1 cellular context compared by ENCODE assay signal in genomic region chr12:120977531-120978295, GRCh38.
TF ChIP-seq lines count a peak whose summit lies in the region.

No MANE protein-coding gene starts in this region.

TF ChIP-seq in HepG2, 621 proteins besides CTCF, POLR2A, EP300 and RAD21:
- TF ChIP-seq ZMYM3 (CRISPR knock-in tag; IDR thresholded peaks at IDR 0.05) (peak; percentile 46; the same call in 1 of the 2 replicates), ZNF782 (CRISPR knock-in tag; IDR thresholded peaks at IDR 0.05; ENCODE audit: borderline replicate concordance) (0 out of 2 replicates have a peak, but pooled peaks have one; percentile 5), POLR2AphosphoS2 (IDR thresholded peaks at IDR 0.05; ENCODE audit: low read depth, low read length) (no peak), ZNF878 (CRISPR knock-in tag; IDR thresholded peaks at IDR 0.05) (no peak), ZNF784 (CRISPR knock-in tag; IDR thresholded peaks at IDR 0.05; ENCODE audit: borderline replicate concordance) (peak; percentile 19; the same call in 1 of the 2 replicates), E2F2 (CRISPR knock-in tag; IDR thresholded peaks at IDR 0.05; ENCODE audit: borderline replicate concordance) (no peak), SSRP1 (CRISPR knock-in tag; IDR thresholded peaks at IDR 0.05) (peak; percentile 50), ZNF138 (CRISPR knock-in tag; IDR thresholded peaks at IDR 0.05; ENCODE audit: low read depth) (0 out of 2 replicates have a peak, but pooled peaks have one; percentile 51), ZBED4 (CRISPR knock-in tag; IDR thresholded peaks at IDR 0.05; ENCODE audit: borderline replicate concordance) (no peak), KDM1A (CRISPR knock-in tag; IDR thresholded peaks at IDR 0.05) (peak; percentile 62), HNF4A (CRISPR knock-in tag; IDR thresholded peaks at IDR 0.05) (no peak), PAWR (CRISPR knock-in tag; IDR thresholded peaks at IDR 0.05; ENCODE audit: borderline replicate concordance) (0 out of 2 replicates have a peak, but pooled peaks have one; percentile 16), MTA1 (CRISPR knock-in tag; IDR thresholded peaks at IDR 0.05; ENCODE audit: borderline replicate concordance) (no peak), GTF3A (CRISPR knock-in tag; conservative IDR thresholded peaks at IDR 0.05) (0 out of 2 replicates have a peak, but pooled peaks have one; percentile 43), GMEB1 (CRISPR knock-in tag; IDR thresholded peaks at IDR 0.05; ENCODE audit: borderline replicate concordance) (no peak), SMYD3 (CRISPR knock-in tag; IDR thresholded peaks at IDR 0.05) (0 out of 2 replicates have a peak, but pooled peaks have one; percentile 34), DR1 (CRISPR knock-in tag; IDR thresholded peaks at IDR 0.05) (no peak), CENPT (CRISPR knock-in tag; IDR thresholded peaks at IDR 0.05; ENCODE audit: low read depth) (0 out of 2 replicates have a peak, but pooled peaks have one; percentile 77), ZFP36L1 (CRISPR knock-in tag; IDR thresholded peaks at IDR 0.05) (0 out of 2 replicates have a peak, but pooled peaks have one; percentile 3), ZNF619 (CRISPR knock-in tag; IDR thresholded peaks at IDR 0.05) (peak; percentile 18; the same call in 1 of the 2 replicates), ZHX1 (CRISPR knock-in tag; IDR thresholded peaks at IDR 0.05; ENCODE audit: low read depth) (0 out of 2 replicates have a peak, but pooled peaks have one; percentile 16), ZNF788 (CRISPR knock-in tag; IDR thresholded peaks at IDR 0.05; ENCODE audit: borderline replicate concordance) (0 out of 2 replicates have a peak, but pooled peaks have one; percentile 2), ISL2 (CRISPR knock-in tag; IDR thresholded peaks at IDR 0.05) (no peak), ZSCAN31 (CRISPR knock-in tag; IDR thresholded peaks at IDR 0.05; ENCODE audit: low read depth) (peak; percentile 38; the same call in 1 of the 2 replicates), EED (CRISPR knock-in tag; IDR thresholded peaks at IDR 0.05) (peak; percentile 84; the same call in 1 of the 2 replicates), ZC3H4 (CRISPR knock-in tag; IDR thresholded peaks at IDR 0.05; ENCODE audit: borderline replicate concordance) (0 out of 2 replicates have a peak, but pooled peaks have one; percentile 13), ZNF431 (CRISPR knock-in tag; IDR thresholded peaks at IDR 0.05; ENCODE audit: borderline replicate concordance, low read depth) (no peak), ZNF253 (CRISPR knock-in tag; IDR thresholded peaks at IDR 0.05; ENCODE audit: borderline replicate concordance) (0 out of 2 replicates have a peak, but pooled peaks have one; percentile 1), ZNF629 (CRISPR knock-in tag; conservative IDR thresholded peaks at IDR 0.05) (peak; percentile 96), ZBTB38 (CRISPR knock-in tag; IDR thresholded peaks at IDR 0.05) (peak; percentile 26), ADNP (CRISPR knock-in tag; IDR thresholded peaks at IDR 0.05) (0 out of 2 replicates have a peak, but pooled peaks have one; percentile 30), ARID2 (CRISPR knock-in tag; IDR thresholded peaks at IDR 0.05; ENCODE audit: borderline replicate concordance) (0 out of 2 replicates have a peak, but pooled peaks have one; percentile 13), ZNF772 (CRISPR knock-in tag; IDR thresholded peaks at IDR 0.05) (peak; percentile 55; the same call in 1 of the 2 replicates), HOXA5 (CRISPR knock-in tag; IDR thresholded peaks at IDR 0.05) (peak; percentile 4; the same call in 1 of the 2 replicates), ZBTB33 (CRISPR knock-in tag; IDR thresholded peaks at IDR 0.05) (peak; percentile 4; the same call in 1 of the 2 replicates), PAXIP1 (CRISPR knock-in tag; conservative IDR thresholded peaks at IDR 0.05) (no peak), RCOR2 (CRISPR knock-in tag; IDR thresholded peaks at IDR 0.05) (0 out of 2 replicates have a peak, but pooled peaks have one; percentile 19), SMAD3 (CRISPR knock-in tag; IDR thresholded peaks at IDR 0.05) (0 out of 2 replicates have a peak, but pooled peaks have one; percentile 4), XBP1 (CRISPR knock-in tag; IDR thresholded peaks at IDR 0.05) (no peak), CCAR2 (optimal IDR thresholded peaks at IDR 0.05; ENCODE audit: low read depth, low read length) (no peak)
- TF ChIP-seq, protein P1, sequence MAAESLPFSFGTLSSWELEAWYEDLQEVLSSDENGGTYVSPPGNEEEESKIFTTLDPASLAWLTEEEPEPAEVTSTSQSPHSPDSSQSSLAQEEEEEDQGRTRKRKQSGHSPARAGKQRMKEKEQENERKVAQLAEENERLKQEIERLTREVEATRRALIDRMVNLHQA (CRISPR knock-in tag; IDR thresholded peaks at IDR 0.05) = no peak
- TF ChIP-seq, protein P2, sequence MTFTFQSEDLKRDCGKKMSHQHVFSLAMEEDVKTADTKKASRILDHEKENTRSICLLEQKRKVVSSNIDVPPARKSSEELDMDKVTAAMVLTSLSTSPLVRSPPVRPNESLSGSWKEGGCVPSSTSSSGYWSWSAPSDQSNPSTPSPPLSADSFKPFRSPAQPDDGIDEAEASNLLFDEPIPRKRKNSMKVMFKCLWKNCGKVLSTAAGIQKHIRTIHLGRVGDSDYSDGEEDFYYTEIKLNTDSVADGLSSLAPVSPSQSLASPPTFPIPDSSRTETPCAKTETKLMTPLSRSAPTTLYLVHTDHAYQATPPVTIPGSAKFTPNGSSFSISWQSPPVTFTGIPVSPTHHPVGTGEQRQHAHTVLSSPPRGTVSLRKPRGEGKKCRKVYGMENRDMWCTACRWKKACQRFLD (CRISPR knock-in tag; IDR thresholded peaks at IDR 0.05; ENCODE audit: borderline replicate concordance) = no peak
